9 cellular contexts compared by ENCODE assay signal in the genomic region with DNA sequence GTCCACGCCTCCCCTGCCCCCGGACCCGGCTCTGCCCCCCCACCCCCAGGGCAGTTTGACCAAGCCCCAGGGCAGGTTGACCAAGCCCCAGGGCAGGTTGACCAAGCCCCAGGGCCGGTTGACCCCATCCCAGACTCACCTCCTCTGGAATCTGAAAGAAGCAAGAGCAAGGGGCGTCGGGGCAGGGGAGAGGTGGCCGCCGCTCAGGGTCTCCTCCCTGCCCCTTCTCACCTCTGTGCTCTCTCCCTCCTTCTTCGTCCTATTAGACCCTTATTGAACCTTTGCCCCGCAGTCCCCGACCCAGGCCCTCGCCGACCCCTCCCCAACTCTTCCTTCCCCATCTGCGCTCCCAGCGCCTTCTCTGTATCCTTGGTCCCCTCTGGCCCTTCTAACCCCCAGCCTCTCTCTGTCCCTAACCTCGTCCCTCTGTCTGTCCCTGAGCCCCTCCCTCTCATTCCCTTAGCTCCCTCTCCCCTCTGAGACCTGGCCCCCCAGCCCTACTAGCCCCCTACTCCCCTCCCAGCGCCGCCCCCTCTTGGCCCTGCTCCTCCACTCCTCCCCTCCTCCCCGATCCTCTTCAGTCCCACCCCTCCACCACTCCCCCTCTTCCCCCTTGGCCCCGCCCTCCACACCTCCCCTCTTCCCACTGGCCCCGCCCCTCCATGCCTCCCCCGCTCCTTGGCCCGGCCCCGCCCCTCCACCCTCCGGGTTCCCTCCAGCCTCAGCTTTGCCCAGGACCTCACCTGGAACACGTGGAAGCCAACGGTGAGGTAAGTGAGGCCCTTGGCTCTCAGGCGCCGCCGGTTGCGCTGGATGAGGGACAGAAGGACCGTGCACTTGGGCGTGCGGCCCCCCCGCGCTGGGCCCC. TPM values are rescaled to one million over a fixed set of nuclear protein-coding genes. Genes with fewer than 3 reads are reported as not detected.
DNase-seq lines count a peak whose midpoint lies in the region; ATAC-seq and TF ChIP-seq lines count a peak whose summit lies in the region.
"Had no signal": no experiment of that assay in that cellular context is flagged by ENCODE, and none has a peak within 500 bp of the region (broad histone marks: within the 10 kb centered on the region; RNA-seq: fewer than 3 reads in every experiment).

No MANE protein-coding gene starts in this region.

- peaks cover 0 to 5% of the 10 kb centered on the region in 2 donors for H3K36me3 ChIP-seq in gastroesophageal sphincter

- DNase-seq in ELF-1 (ENCODE audit: low read depth, low spot score) (peak; percentile 36), NCI-H2171 treated with DMSO at 0.1 percent for 48 hours (lab: John Stamatoyannopoulos, UW) (peak; percentile 36), activated T-cell treated with anti-CD3 and anti-CD28 coated beads for 1 hour (ENCODE audit: low read depth) (peak; percentile 59), retinal pigment epithelial cell (ENCODE audit: low read depth) (no peak), dermis blood vessel endothelial cell (no peak), NK-92 (lab: John Stamatoyannopoulos, UW; ENCODE audit: unreplicated experiment) (no peak)

- no peaks in the 10 kb centered on the region for H3K9me3 ChIP-seq in gastroesophageal sphincter

- WGBS in gastroesophageal sphincter (ENCODE audit: low coverage in 1 of 2), 2 donors = 11 to 13% methylated on average over 11 to 14 of the region's 36 CpGs

- ATAC-seq in gastroesophageal sphincter (peak; percentile 23), GM18517 (IDR thresholded peaks at IDR 0.05; ENCODE audit: unreplicated experiment) (no peak)

- TF ChIP-seq CTCF in gastroesophageal sphincter (IDR thresholded peaks at IDR 0.05) = no peak
- no peak for TF ChIP-seq CTCF in retinal pigment epithelial cell (conservative IDR thresholded peaks at IDR 0.05; ENCODE audit: low read depth, low read length)

- H3K4me3 ChIP-seq in gastroesophageal sphincter (peak overlapping the region in 1 of 2 donors; percentile 48), retinal pigment epithelial cell (ENCODE audit: low read length) (peak overlapping the region; percentile 29)

- TF ChIP-seq EP300 in gastroesophageal sphincter (IDR thresholded peaks at IDR 0.05) = no peak

- H3K4me1 ChIP-seq in gastroesophageal sphincter = peaks cover 0 to 48% (median 0%) of the 10 kb centered on the region in 3 donors

- H3K27me3 ChIP-seq in gastroesophageal sphincter = no peaks in the 10 kb centered on the region

- peak overlapping the region in 3 of 4 donors; percentile 45 to 69 (median 65) for H3K27ac ChIP-seq in gastroesophageal sphincter

- TF ChIP-seq POLR2A in gastroesophageal sphincter (IDR thresholded peaks at IDR 0.05) = no peak

RNA-seq across cellular contexts. Expression of a gene that starts 7.6 kb away (rescaled TPM):
- 1 to 10 TPM in 2 of 4 donors, under 1 TPM in 1, not detected in 1; 0.93 to 2.2 (median 1.1) TPM for total RNA-seq in gastroesophageal sphincter
- total RNA-seq in dermis blood vessel endothelial cell = 0.05 TPM in 1 of 2 replicates, not detected in the other

RNA-seq across cellular contexts. Expression of a gene that starts 36.7 kb away (rescaled TPM):
- 10 to 100 TPM in 1 of 4 donors, not detected in 3; 25.8 TPM for total RNA-seq in gastroesophageal sphincter
- not detected in 2 replicates for total RNA-seq in dermis blood vessel endothelial cell
- total RNA-seq: NCI-H460 had no signal

RNA-seq across cellular contexts. Expression of a gene that starts 52.4 kb away (rescaled TPM):
- total RNA-seq in gastroesophageal sphincter (10 to 100 TPM in 1 of 4 donors, 1 to 10 TPM in 2, not detected in 1; 2.1 to 58.4 (median 9.8) TPM), dermis blood vessel endothelial cell (1.4 TPM in 1 of 2 replicates, not detected in the other)
- total RNA-seq: NCI-H460 had no signal

Comparison
In these comparisons a context has a peak if more than half of its experiments do, and no peak if none do; other contexts are left out.
1. DNase-seq: peak in ELF-1 (single experiment), NCI-H2171 treated with DMSO at 0.1 percent for 48 hours (single experiment) and activated T-cell treated with anti-CD3 and anti-CD28 coated beads for 1 hour (single experiment); none in retinal pigment epithelial cell (single experiment), dermis blood vessel endothelial cell (single experiment) and NK-92 (single experiment).